17 cellular contexts compared by ENCODE assay signal in genomic region chr16:79071424-79071823, GRCh38.
DNase-seq lines count a peak whose midpoint lies in the region; ATAC-seq and TF ChIP-seq lines count a peak whose summit lies in the region.
"Had no signal": no experiment of that assay in that cellular context is flagged by ENCODE, and none has a peak within 500 bp of the region (broad histone marks: within the 10 kb centered on the region; RNA-seq: fewer than 3 reads in every experiment).

No MANE protein-coding gene starts in this region.

- H3K27ac ChIP-seq in HEK293 (ENCODE audit: extremely low read depth, low read depth, low read length): no peak overlapping the region; the same call in 1 of the 2 replicates

- H3K4me1 ChIP-seq in HEK293 (ENCODE audit: control insufficient read depth, insufficient read depth, low read length): peaks cover 5% of the 10 kb centered on the region
- H3K4me1 ChIP-seq: breast epithelium had no signal

- peak overlapping the region; percentile 15 for H3K4me3 Mint-ChIP-seq in MCF 10A (ENCODE audit: unreplicated experiment)
- peak overlapping the region; percentile 9 for H3K4me3 Mint-ChIP-seq in natural killer cell treated with Interleukin-12 subunit alpha and Interleukin-12 subunit beta and Interleukin-15 and Interleukin-18, amount 100 ng/mL, for 72 hours
- H3K4me3 Mint-ChIP-seq in chondrocyte (ENCODE audit: unreplicated experiment): no peak overlapping the region
- H3K4me3 Mint-ChIP-seq: activated naive CD8-positive, alpha-beta T cell; HFFc6; naive thymus-derived CD8-positive, alpha-beta T cell; T-helper 17 cell had no signal

- CTCF ChIA-PET in HEK293 (lab: Yijun Ruan, JAX) (no interaction called here), MCF 10A (lab: Yijun Ruan, JAX) (interaction anchor here (0.7 kb wide), 2 partner anchors 429 to 967 kb away, joined by 3 read pairs; no protein-coding TSS in a partner anchor)

- H3K36me3 ChIP-seq in HEK293 (ENCODE audit: control insufficient read depth in 2 of 2, insufficient read depth in 1 of 2, low read length in 2 of 2): no peaks in the 10 kb centered on the region
- H3K36me3 ChIP-seq: breast epithelium had no signal

- TF ChIP-seq CTCF in HEK293 (tag by site-specific recombination; IDR thresholded peaks at IDR 0.05): no peak
- no peak for TF ChIP-seq CTCF in MCF 10A (IDR thresholded peaks at IDR 0.05; ENCODE audit: unreplicated experiment)
- TF ChIP-seq CTCF in chondrocyte (IDR thresholded peaks at IDR 0.05): no peak

- H3K9me3 Mint-ChIP-seq in MCF 10A (ENCODE audit: unreplicated experiment) (no peaks in the 10 kb centered on the region), chondrocyte (ENCODE audit: low read depth) (no peaks in the 10 kb centered on the region)
- no peaks in the 10 kb centered on the region for H3K9me3 Mint-ChIP-seq in natural killer cell treated with Interleukin-12 subunit alpha and Interleukin-12 subunit beta and Interleukin-15 and Interleukin-18, amount 100 ng/mL, for 72 hours

- intact Hi-C loops in MCF 10A (cut with micrococcal nuclease): no loop called here

- H3K27ac Mint-ChIP-seq in MCF 10A (ENCODE audit: low read depth, unreplicated experiment) (peak overlapping the region; percentile 71), chondrocyte (ENCODE audit: unreplicated experiment) (no peak overlapping the region)
- no peak overlapping the region for H3K27ac Mint-ChIP-seq in natural killer cell treated with Interleukin-12 subunit alpha and Interleukin-12 subunit beta and Interleukin-15 and Interleukin-18, amount 100 ng/mL, for 72 hours
- H3K27ac Mint-ChIP-seq: activated naive CD8-positive, alpha-beta T cell; HFFc6; naive thymus-derived CD8-positive, alpha-beta T cell; T-helper 17 cell had no signal

- no TSS peak for BruUV-seq in MCF 10A (replicated peaks; lab: Mats Ljungman, UMichigan)

- H3K4me1 Mint-ChIP-seq in MCF 10A (ENCODE audit: insufficient read depth, unreplicated experiment): peaks cover 40% of the 10 kb centered on the region
- peaks cover 15 to 42% of the 10 kb centered on the region in 2 donors for H3K4me1 Mint-ChIP-seq in natural killer cell treated with Interleukin-12 subunit alpha and Interleukin-12 subunit beta and Interleukin-15 and Interleukin-18, amount 100 ng/mL, for 72 hours (ENCODE audit: low read depth in 2 of 2)
- no peaks in the 10 kb centered on the region for H3K4me1 Mint-ChIP-seq in chondrocyte (ENCODE audit: low read depth)

- POLR2A ChIA-PET in HEK293 (lab: Yijun Ruan, JAX): no interaction called here
- POLR2A ChIA-PET in MCF 10A (lab: Yijun Ruan, JAX): interaction anchor here (0.6 to 1.5 kb wide), 7 partner anchors 14 to 750 kb away, joined by 3 to 4 read pairs (median 3); no protein-coding TSS in a partner anchor

- H3K4me3 ChIP-seq in HEK293 (ENCODE audit: low read depth, low read length): no peak overlapping the region
- H3K4me3 ChIP-seq: breast epithelium had no signal

- H3K27me3 Mint-ChIP-seq in MCF 10A (ENCODE audit: insufficient read depth, unreplicated experiment) (no peaks in the 10 kb centered on the region), chondrocyte (ENCODE audit: low read depth) (no peaks in the 10 kb centered on the region)
- H3K27me3 Mint-ChIP-seq in natural killer cell treated with Interleukin-12 subunit alpha and Interleukin-12 subunit beta and Interleukin-15 and Interleukin-18, amount 100 ng/mL, for 72 hours: peaks cover 0 to 8% of the 10 kb centered on the region in 2 donors

- H3K9me3 ChIP-seq in HEK293 (ENCODE audit: control insufficient read depth, insufficient read depth, low read depth, low read length): no peaks in the 10 kb centered on the region
- H3K9me3 ChIP-seq: breast epithelium had no signal

- no peaks in the 10 kb centered on the region for H3K36me3 Mint-ChIP-seq in MCF 10A (ENCODE audit: insufficient read depth, unreplicated experiment)
- no peaks in the 10 kb centered on the region for H3K36me3 Mint-ChIP-seq in natural killer cell treated with Interleukin-12 subunit alpha and Interleukin-12 subunit beta and Interleukin-15 and Interleukin-18, amount 100 ng/mL, for 72 hours
- H3K36me3 Mint-ChIP-seq in chondrocyte (ENCODE audit: low read depth): no peaks in the 10 kb centered on the region
- H3K36me3 Mint-ChIP-seq: activated naive CD8-positive, alpha-beta T cell had no signal

- DNase-seq in DMS 273 (lab: John Stamatoyannopoulos, UW; ENCODE audit: unreplicated experiment): peak; percentile 71
- peak; percentile 54 for DNase-seq in MCF 10A (ENCODE audit: unreplicated experiment)
- DNase-seq in natural killer cell treated with Interleukin-12 subunit alpha and Interleukin-12 subunit beta and Interleukin-15 and Interleukin-18, amount 100 ng/mL, for 72 hours (ENCODE audit: low spot score): no peak
- no peak for DNase-seq in SHP77 treated with DMSO at 0.1 percent for 48 hours (lab: John Stamatoyannopoulos, UW)
- no peak for DNase-seq in chondrocyte (ENCODE audit: low spot score)
- DNase-seq in activated naive CD4-positive, alpha-beta T cell treated with anti-CD3 and anti-CD28 coated beads, Interleukin-2, amount 50 U/mL, for 16 hours: no peak
- DNase-seq: activated CD4-positive, CD25-positive, alpha-beta regulatory T cell; effector memory CD4-positive, alpha-beta T cell; HFFc6; KBM-7; naive thymus-derived CD8-positive, alpha-beta T cell; NCI-H146; T-helper 17 cell had no signal

- ATAC-seq in natural killer cell treated with Interleukin-12 subunit alpha and Interleukin-12 subunit beta and Interleukin-15 and Interleukin-18, amount 100 ng/mL, for 72 hours: no peak
- ATAC-seq in GM19463 (IDR thresholded peaks at IDR 0.05; ENCODE audit: unreplicated experiment): no peak
- ATAC-seq: naive thymus-derived CD8-positive, alpha-beta T cell; T-helper 17 cell had no signal

TF ChIP-seq in HEK293, 187 proteins besides CTCF, POLR2A, EP300 and RAD21 (continues in another document):
- TF ChIP-seq PRDM4 (tag by site-specific recombination; IDR thresholded peaks at IDR 0.05): peak; percentile 95
- TF ChIP-seq ZNF391 (tag by site-specific recombination; IDR thresholded peaks at IDR 0.05; ENCODE audit: borderline replicate concordance, low read depth): no peak
- no peak for TF ChIP-seq ZFP69B (tag by site-specific recombination; IDR thresholded peaks at IDR 0.05)
- no peak for TF ChIP-seq ZNF274 (IDR thresholded peaks at IDR 0.05; ENCODE audit: low read length)
- no peak for TF ChIP-seq ZNF274 (tag by site-specific recombination; IDR thresholded peaks at IDR 0.05; ENCODE audit: borderline replicate concordance)
- no peak for TF ChIP-seq KLF10 (tag by site-specific recombination; IDR thresholded peaks at IDR 0.05)
- TF ChIP-seq ZNF398 (tag by site-specific recombination; IDR thresholded peaks at IDR 0.05): no peak
- TF ChIP-seq PRDM6 (tag by site-specific recombination; IDR thresholded peaks at IDR 0.05): peak; percentile 91
- peak; percentile 26; the same call in 1 of the 2 replicates for TF ChIP-seq ZNF561 (tag by site-specific recombination; IDR thresholded peaks at IDR 0.05; ENCODE audit: borderline replicate concordance)
- 0 out of 2 replicates have a peak, but pooled peaks have one; percentile 37 for TF ChIP-seq ZNF610 (tag by site-specific recombination; IDR thresholded peaks at IDR 0.05; ENCODE audit: borderline replicate concordance)
- no peak for TF ChIP-seq ZNF146 (tag by site-specific recombination; IDR thresholded peaks at IDR 0.05)
- peak; percentile 46; the same call in 1 of the 2 replicates for TF ChIP-seq ZSCAN30 (tag by site-specific recombination; IDR thresholded peaks at IDR 0.05)
- TF ChIP-seq ZNF423 (tag by site-specific recombination; IDR thresholded peaks at IDR 0.05): no peak

Comparison
In these comparisons a context has a peak if more than half of its experiments do, and no peak if none do; other contexts are left out.
1. DNase-seq: peak in DMS 273 (single experiment) and MCF 10A (single experiment); none in natural killer cell treated with Interleukin-12 subunit alpha and Interleukin-12 subunit beta and Interleukin-15 and Interleukin-18, amount 100 ng/mL, for 72 hours (single experiment), SHP77 treated with DMSO at 0.1 percent for 48 hours (single experiment), chondrocyte (single experiment) and activated naive CD4-positive, alpha-beta T cell treated with anti-CD3 and anti-CD28 coated beads, Interleukin-2, amount 50 U/mL, for 16 hours (single experiment).